Comparison of ENCODE assay signal across 23 cellular contexts in the genomic region with DNA sequence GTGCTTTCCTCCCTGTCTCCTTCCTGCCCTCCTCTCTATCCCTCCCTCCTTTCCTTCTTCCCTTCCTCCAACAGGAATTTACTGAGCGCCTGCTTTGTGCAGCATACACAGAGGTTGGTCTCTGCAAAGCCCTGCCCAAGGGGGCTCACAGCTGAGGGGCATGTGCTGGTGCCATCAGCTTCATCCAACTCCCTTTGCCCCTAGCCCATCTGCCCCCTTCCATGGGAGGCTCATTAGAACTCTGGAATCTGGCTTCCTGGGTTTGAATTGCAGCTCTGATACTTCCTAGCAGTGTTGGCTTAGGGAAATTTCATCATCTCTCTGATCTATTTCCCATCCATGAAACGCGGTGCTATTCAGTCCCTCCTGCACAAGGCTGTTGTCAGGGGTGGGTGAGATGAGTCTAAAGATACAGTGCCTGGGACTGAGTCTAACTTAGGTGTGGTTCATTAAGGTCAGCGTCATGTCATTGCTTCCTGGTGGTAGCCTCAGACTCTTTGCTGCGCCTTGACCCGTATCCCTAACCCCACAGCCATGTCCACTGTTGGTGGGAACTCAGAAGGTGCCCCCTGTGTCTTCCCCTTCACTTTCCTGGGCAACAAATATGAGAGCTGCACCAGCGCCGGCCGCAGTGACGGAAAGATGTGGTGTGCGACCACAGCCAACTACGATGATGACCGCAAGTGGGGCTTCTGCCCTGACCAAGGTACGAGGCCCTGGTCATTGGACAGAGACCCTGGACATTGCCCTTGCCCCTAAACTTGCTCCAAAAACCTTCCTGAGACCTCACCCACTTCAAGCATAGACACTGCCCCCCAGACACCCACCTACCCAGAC. TPM values are rescaled to one million over a fixed set of nuclear protein-coding genes. Genes with fewer than 3 reads are reported as not detected.
A peak's percentile ranks its signal among the peaks of the same experiment; 100 is the strongest.
DNase-seq lines count a peak whose midpoint lies in the region; ATAC-seq and TF ChIP-seq lines count a peak whose summit lies in the region.
"Had no signal": no experiment of that assay in that cellular context is flagged by ENCODE, and none has a peak within 500 bp of the region (broad histone marks: within the 10 kb centered on the region; RNA-seq: fewer than 3 reads in every experiment).

No MANE protein-coding gene starts in this region.

- 99% methylated on average over 14 of the region's 14 CpGs for WGBS in mesenchymal stem cell
- 93% methylated on average over 12 of the region's 14 CpGs for WGBS in suprapubic skin

- peaks cover 68% of the 10 kb centered on the region for H3K36me3 Mint-ChIP-seq in HFFc6 (ENCODE audit: low read depth)
- H3K36me3 Mint-ChIP-seq in stimulated activated effector memory CD8-positive, alpha-beta T cell treated with anti-CD3 and anti-CD28 coated beads, Interleukin-12 subunit alpha, Interleukin-12 subunit beta, amount 100 ng/mL, for 72 hours, result no peaks in the 10 kb centered on the region

- H2BK12ac ChIP-seq in mesenchymal stem cell (ENCODE audit: low read length in 2 of 2), result no peak overlapping the region

- H3K9me3 ChIP-seq in mesenchymal stem cell (ENCODE audit: control insufficient read depth, low read length) (no peaks in the 10 kb centered on the region), suprapubic skin (no peaks in the 10 kb centered on the region)
- H3K9me3 ChIP-seq: A549, BE2C had no signal

- no peaks in the 10 kb centered on the region for H3K79me1 ChIP-seq in mesenchymal stem cell (replicated peaks; ENCODE audit: low read length, poor library complexity, severe bottlenecking)

- H2AFZ ChIP-seq in mesenchymal stem cell (ENCODE audit: low read depth, low read length), result no peak overlapping the region
- H2AFZ ChIP-seq: PC-9 had no signal

- H3K18ac ChIP-seq in mesenchymal stem cell (ENCODE audit: low read depth in 1 of 2, low read length in 2 of 2), result no peak overlapping the region

- peak overlapping the region in 1 of 2 donors; percentile 73 for H3K27ac ChIP-seq in coronary artery
- no peak overlapping the region for H3K27ac ChIP-seq in mesenchymal stem cell (ENCODE audit: low read length, poor library complexity, severe bottlenecking)
- H3K27ac ChIP-seq in suprapubic skin, result peak overlapping the region; percentile 52
- H3K27ac ChIP-seq: A549, KMS-11, PC-9 had no signal

- H4K91ac ChIP-seq in mesenchymal stem cell (ENCODE audit: low read length), result no peak overlapping the region

- H3K23ac ChIP-seq in mesenchymal stem cell (ENCODE audit: low read length in 2 of 2), result no peak overlapping the region

- no peak overlapping the region for H3K14ac ChIP-seq in mesenchymal stem cell (ENCODE audit: low read length in 2 of 2)

- no peaks in the 10 kb centered on the region for H3K27me3 ChIP-seq in mesenchymal stem cell (ENCODE audit: control insufficient read depth in 1 of 2, insufficient read depth in 1 of 2, low read length in 2 of 2)
- H3K27me3 ChIP-seq in suprapubic skin, result no peaks in the 10 kb centered on the region
- H3K27me3 ChIP-seq: BE2C had no signal

- no peaks in the 10 kb centered on the region for H3K9me3 Mint-ChIP-seq in HFFc6
- no peaks in the 10 kb centered on the region for H3K9me3 Mint-ChIP-seq in stimulated activated effector memory CD8-positive, alpha-beta T cell treated with anti-CD3 and anti-CD28 coated beads, Interleukin-12 subunit alpha, Interleukin-12 subunit beta, amount 100 ng/mL, for 72 hours

- TF ChIP-seq EP300 in suprapubic skin (IDR thresholded peaks at IDR 0.05), result no peak

- no peak overlapping the region for H3K4ac ChIP-seq in mesenchymal stem cell (ENCODE audit: low read depth in 1 of 2, low read length in 2 of 2)

- H3K4me3 ChIP-seq in coronary artery (no peak overlapping the region), mesenchymal stem cell (ENCODE audit: insufficient read depth in 1 of 2, low read depth in 1 of 2, low read length in 2 of 2) (peak overlapping the region in 1 of 2 experiments; percentile 21), suprapubic skin (no peak overlapping the region)
- H3K4me3 ChIP-seq: A549, PC-9 had no signal

- H3K27me3 Mint-ChIP-seq in HFFc6 (ENCODE audit: insufficient read depth), result no peaks in the 10 kb centered on the region; the same call in 1 of the 2 replicates

- H3K36me3 ChIP-seq in mesenchymal stem cell (ENCODE audit: control insufficient read depth in 1 of 2, insufficient read depth in 2 of 2, low read depth in 1 of 2, low read length in 2 of 2), result peaks cover 67 to 93% of the 10 kb centered on the region in 2 experiments
- peaks cover 25% of the 10 kb centered on the region for H3K36me3 ChIP-seq in suprapubic skin

- H2BK120ac ChIP-seq in mesenchymal stem cell (ENCODE audit: low read depth, low read length), result no peak overlapping the region

- H4K8ac ChIP-seq in mesenchymal stem cell (ENCODE audit: low read length), result no peak overlapping the region

- no peak for ATAC-seq in stimulated activated effector memory CD8-positive, alpha-beta T cell treated with anti-CD3 and anti-CD28 coated beads, Interleukin-12 subunit alpha, Interleukin-12 subunit beta, amount 100 ng/mL, for 72 hours
- ATAC-seq in HG03095 (IDR thresholded peaks at IDR 0.05; ENCODE audit: unreplicated experiment) (no peak), HG02623 (IDR thresholded peaks at IDR 0.05; ENCODE audit: unreplicated experiment) (no peak)
- ATAC-seq: A549 had no signal

- no peak overlapping the region for H2AK5ac ChIP-seq in mesenchymal stem cell (ENCODE audit: low read length, severe bottlenecking)

- H3K9ac ChIP-seq in mesenchymal stem cell (ENCODE audit: low read length), result peak overlapping the region; percentile 99
- H3K9ac ChIP-seq: KMS-11 had no signal

- H3K4me1 Mint-ChIP-seq in HFFc6 (ENCODE audit: low read depth), result peaks cover 68% of the 10 kb centered on the region
- no peaks in the 10 kb centered on the region for H3K4me1 Mint-ChIP-seq in stimulated activated effector memory CD8-positive, alpha-beta T cell treated with anti-CD3 and anti-CD28 coated beads, Interleukin-12 subunit alpha, Interleukin-12 subunit beta, amount 100 ng/mL, for 72 hours

- DNase-seq in HFFc6 (no peak), coronary artery (ENCODE audit: low spot score) (peak; percentile 66), mesenchymal stem cell (no peak), suprapubic skin (ENCODE audit: low spot score in 2 of 2) (peak; percentile 53 to 55), NCI-H187 treated with DMSO at 0.1 percent for 48 hours (lab: John Stamatoyannopoulos, UW) (no peak)
- no peak for DNase-seq in stimulated activated effector memory CD8-positive, alpha-beta T cell treated with anti-CD3 and anti-CD28 coated beads, Interleukin-12 subunit alpha, Interleukin-12 subunit beta, amount 100 ng/mL, for 72 hours (ENCODE audit: low spot score in 2 of 2)
- DNase-seq: BE2C, EL, GF-D8, IMR-90, NCI-H1092 treated with DMSO at 0.1 percent for 48 hours, NCI-H1436 treated with DMSO at 0.1 percent for 48 hours, NCI-H2029 treated with DMSO at 0.1 percent for 48 hours, NCI-H226, NCI-H510A treated with DMSO at 0.1 percent for 48 hours, NCI-H748 treated with DMSO at 0.1 percent for 48 hours, PC-9, RPMI8226, SHP77 had no signal

- no peak overlapping the region for H2BK5ac ChIP-seq in mesenchymal stem cell (ENCODE audit: low read depth, low read length, poor library complexity, severe bottlenecking)

- peak overlapping the region; percentile 99 for H3K27ac Mint-ChIP-seq in HFFc6
- H3K27ac Mint-ChIP-seq in stimulated activated effector memory CD8-positive, alpha-beta T cell treated with anti-CD3 and anti-CD28 coated beads, Interleukin-12 subunit alpha, Interleukin-12 subunit beta, amount 100 ng/mL, for 72 hours, result no peak overlapping the region

- H2BK15ac ChIP-seq in mesenchymal stem cell (ENCODE audit: low read depth, poor library complexity, severe bottlenecking), result no peak overlapping the region

- TF ChIP-seq POLR2A in suprapubic skin (IDR thresholded peaks at IDR 0.05), result no peak

- TF ChIP-seq CTCF in HFFc6 (IDR thresholded peaks at IDR 0.05) (no peak), coronary artery (IDR thresholded peaks at IDR 0.05) (no peak), suprapubic skin (IDR thresholded peaks at IDR 0.05) (no peak)

- H3K4me2 ChIP-seq in mesenchymal stem cell (ENCODE audit: low read length, poor library complexity, severe bottlenecking), result no peak overlapping the region
- H3K4me2 ChIP-seq: A549, KMS-11, PC-9 had no signal

- H3K4me3 Mint-ChIP-seq in HFFc6, result peak overlapping the region; percentile 25
- no peak overlapping the region for H3K4me3 Mint-ChIP-seq in stimulated activated effector memory CD8-positive, alpha-beta T cell treated with anti-CD3 and anti-CD28 coated beads, Interleukin-12 subunit alpha, Interleukin-12 subunit beta, amount 100 ng/mL, for 72 hours

- peaks cover 5% of the 10 kb centered on the region for H3K4me1 ChIP-seq in mesenchymal stem cell (ENCODE audit: control insufficient read depth, insufficient read depth, low read depth, low read length)
- peaks cover 32% of the 10 kb centered on the region for H3K4me1 ChIP-seq in suprapubic skin
- H3K4me1 ChIP-seq: A549 had no signal

RNA-seq across cellular contexts. Expression of a gene that starts 10.3 kb away (rescaled TPM):
- total RNA-seq in HFFc6 (2021; fragmentation: NEBNext Ultra II Directional; extraction: Animal tissue kit (Norgen Biotek cat#: 25700)), result 100 to 1,000 TPM; 446 to 563 (median 511) TPM
- 290 TPM for polyA plus RNA-seq in mesenchymal stem cell (2013, experiment 1 of 2)
- 285 TPM for polyA plus RNA-seq in mesenchymal stem cell (2013, experiment 2 of 2)
- total RNA-seq in suprapubic skin, result 100 to 1,000 TPM in 2 of 4 donors, 10 to 100 TPM in 2; 71.4 to 175 (median 120) TPM

RNA-seq across cellular contexts. Expression of a gene that starts 19.5 kb away (rescaled TPM):
- 10 to 100 TPM; 22.3 to 36.1 (median 27.5) TPM for total RNA-seq in HFFc6 (2021; fragmentation: NEBNext Ultra II Directional; extraction: Animal tissue kit (Norgen Biotek cat#: 25700))
- 12.2 TPM for polyA plus RNA-seq in mesenchymal stem cell (2013, experiment 1 of 2)
- polyA plus RNA-seq in mesenchymal stem cell (2013, experiment 2 of 2), result 13.0 TPM
- 10 to 100 TPM; 12.1 to 19.7 (median 18.1) TPM for total RNA-seq in suprapubic skin

Comparison
In these comparisons a context has a peak if more than half of its experiments do, and no peak if none do; other contexts are left out.
1. DNase-seq: peak in coronary artery (single experiment) and suprapubic skin (2 of 2); none in HFFc6 (single experiment), mesenchymal stem cell (single experiment), stimulated activated effector memory CD8-positive, alpha-beta T cell treated with anti-CD3 and anti-CD28 coated beads, Interleukin-12 subunit alpha, Interleukin-12 subunit beta, amount 100 ng/mL, for 72 hours (0 of 2) and NCI-H187 treated with DMSO at 0.1 percent for 48 hours (single experiment).